ENCODE assay signal across 14 cellular contexts in genomic region chr7:44382459-44383300, GRCh38. TPM values are rescaled to one million over a fixed set of nuclear protein-coding genes. Genes with fewer than 3 reads are reported as not detected.
DNase-seq lines count a peak whose midpoint lies in the region; ATAC-seq and TF ChIP-seq lines count a peak whose summit lies in the region.
"Had no signal": no experiment of that assay in that cellular context is flagged by ENCODE, and none has a peak within 500 bp of the region (broad histone marks: within the 10 kb centered on the region; RNA-seq: fewer than 3 reads in every experiment).

No MANE protein-coding gene starts in this region.

- WGBS in IMR-90 (ENCODE audit: extremely low coverage in 2 of 2, insufficient read length in 1 of 2), 2 experiments, result no CpG with 5 or more reads among the region's 13 CpGs

- POLR2A ChIA-PET in IMR-90 (lab: Charles Lee; ENCODE audit: unreplicated experiment), result no interaction called here

- H2BK20ac ChIP-seq in IMR-90 (ENCODE audit: low read depth, low read length), result peak overlapping the region; percentile 82

- TF ChIP-seq POLR2A in IMR-90 (IDR thresholded peaks at IDR 0.05; ENCODE audit: low read depth, low read length), result no peak

- no peak for ATAC-seq in IMR-90 (ENCODE audit: low read depth)
- ATAC-seq in GM21528 (IDR thresholded peaks at IDR 0.05; ENCODE audit: low FRiP score, unreplicated experiment), result no peak
- ATAC-seq in HG02588 (IDR thresholded peaks at IDR 0.05; ENCODE audit: unreplicated experiment), result no peak
- ATAC-seq: naive thymus-derived CD4-positive, alpha-beta T cell had no signal

- H4K5ac ChIP-seq in IMR-90 (ENCODE audit: low read depth, low read length), result peak overlapping the region; percentile 11; the same call in 1 of the 2 replicates

- H2AK9ac ChIP-seq in IMR-90 (replicated peaks; ENCODE audit: low read depth, low read length, poor library complexity), result peak overlapping the region; percentile 17

- H3K4ac ChIP-seq in IMR-90 (ENCODE audit: low read depth, low read length), result peak overlapping the region; percentile 97

- no peaks in the 10 kb centered on the region for H3K9me3 ChIP-seq in IMR-90 (ENCODE audit: control insufficient read depth, insufficient read depth, low read length)
- H3K9me3 ChIP-seq in skeletal muscle tissue (ENCODE audit: control insufficient read depth in 3 of 3, low read length in 3 of 3), result no peaks in the 10 kb centered on the region
- H3K9me3 ChIP-seq: SJSA1 had no signal

- peak overlapping the region; percentile 26; the same call in 1 of the 2 replicates for H3K18ac ChIP-seq in IMR-90 (ENCODE audit: low read depth, low read length)

- TF ChIP-seq CTCF in IMR-90 (conservative IDR thresholded peaks at IDR 0.05; ENCODE audit: low read depth, low read length), result no peak
- no peak for TF ChIP-seq CTCF in choroid plexus epithelial cell (conservative IDR thresholded peaks at IDR 0.05; ENCODE audit: low read depth, low read length)

- peaks cover 0 to 76% of the 10 kb centered on the region in 2 experiments; a peak in 2 of 4 replicates for H3K79me1 ChIP-seq in IMR-90 (ENCODE audit: low read depth in 1 of 2, low read length in 2 of 2)

- H3K4me2 ChIP-seq in IMR-90 (ENCODE audit: low read depth, low read length), result no peak overlapping the region

- peak overlapping the region; percentile 96 for H2BK120ac ChIP-seq in IMR-90 (ENCODE audit: low read depth, low read length)

- no peak for TF ChIP-seq RAD21 in IMR-90 (IDR thresholded peaks at IDR 0.05; ENCODE audit: low read length)

- peaks cover 9% of the 10 kb centered on the region; the same call in 1 of the 2 replicates for H4K20me1 ChIP-seq in IMR-90 (ENCODE audit: insufficient read depth, low read length)

- peak overlapping the region; percentile 24; the same call in 1 of the 2 replicates for H3K27ac ChIP-seq in IMR-90 (ENCODE audit: insufficient read depth, low read length)
- H3K27ac ChIP-seq in skeletal muscle tissue (ENCODE audit: low read depth, low read length), result peak overlapping the region; percentile 41

- H2AFZ ChIP-seq in IMR-90 (replicated peaks; ENCODE audit: low read length, poor library complexity), result no peak overlapping the region

- intact Hi-C loops in IMR-90 (cut with micrococcal nuclease), result no loop called here

- H3K9ac ChIP-seq in IMR-90 (ENCODE audit: low read depth, low read length) (no peak overlapping the region), skeletal muscle tissue (ENCODE audit: low read depth in 1 of 3, low read length in 3 of 3) (peak overlapping the region in 2 of 3 donors; percentile 15 to 54)

- dilution Hi-C loops in IMR-90 (cut with HindIII; ENCODE audit: low sequenced_read_pairs, unreplicated experiment), result no loop called here

- 0 out of 2 replicates have a peak overlapping the region, but pooled peaks have one; percentile 47 for H3K56ac ChIP-seq in IMR-90 (ENCODE audit: extremely low read depth, insufficient read depth, low read length)

- peak overlapping the region; percentile 58 to 72; a peak in 3 of 4 replicates for H4K8ac ChIP-seq in IMR-90 (ENCODE audit: low read depth in 2 of 2, low read length in 2 of 2)

- BruUV-seq in IMR-90 (replicated peaks; lab: Mats Ljungman, UMichigan), result no TSS peak

- H3K27me3 ChIP-seq in IMR-90 (ENCODE audit: control insufficient read depth, insufficient read depth, low read length), result no peaks in the 10 kb centered on the region
- no peaks in the 10 kb centered on the region for H3K27me3 ChIP-seq in skeletal muscle tissue (ENCODE audit: control insufficient read depth in 3 of 3, insufficient read depth in 3 of 3, low read length in 3 of 3)
- H3K27me3 ChIP-seq: SJSA1 had no signal

- DNase-seq in IMR-90, result peak; percentile 43
- DNase-seq in choroid plexus epithelial cell (ENCODE audit: low read depth), result peak; percentile 34
- peak in 32 of 51 donors; percentile 31 to 84 (median 59) for DNase-seq in hypothalamus (lab: John Stamatoyannopoulos, UW)
- DNase-seq in activated gamma-delta T cell treated with Interleukin-2 at 50 U/mL for 16 hours, result no peak
- DNase-seq in NCI-H345 treated with DMSO at 0.1 percent for 48 hours (lab: John Stamatoyannopoulos, UW; ENCODE audit: unreplicated experiment), result no peak
- DNase-seq: activated CD4-positive, alpha-beta T cell treated with anti-CD3 and anti-CD28 coated beads for 1 hour; activated effector memory CD4-positive, alpha-beta T cell treated with Interleukin-2 at 50 U/mL for 16 hours; effector memory CD4-positive, alpha-beta T cell; naive thymus-derived CD4-positive, alpha-beta T cell; NCI-H1092 had no signal

- no peak overlapping the region for H3K4me3 ChIP-seq in IMR-90 (ENCODE audit: insufficient read depth, low read depth, low read length)
- H3K4me3 ChIP-seq in choroid plexus epithelial cell (ENCODE audit: low read depth, low read length), result no peak overlapping the region
- H3K4me3 ChIP-seq in skeletal muscle tissue (ENCODE audit: low read length in 3 of 3), result no peak overlapping the region
- H3K4me3 ChIP-seq: SJSA1 had no signal

- H2AK5ac ChIP-seq in IMR-90 (ENCODE audit: low read depth, low read length), result peak overlapping the region; percentile 82

- in situ Hi-C loops in IMR-90 (cut with MboI; ENCODE audit: low sequenced_read_pairs), result no loop called here

- H3K36me3 ChIP-seq in IMR-90 (ENCODE audit: control insufficient read depth, insufficient read depth, low read length) (peaks cover 27% of the 10 kb centered on the region), skeletal muscle tissue (ENCODE audit: control insufficient read depth in 3 of 3, insufficient read depth in 3 of 3, low read length in 3 of 3) (peaks cover 26 to 35% (median 29%) of the 10 kb centered on the region in 3 donors)

- CTCF ChIA-PET in IMR-90 (lab: Yijun Ruan, JAX), result interaction anchor here (0.7 to 1.0 kb wide), 2 partner anchors 54 to 183 kb away, joined by 3 to 5 read pairs; no protein-coding TSS in a partner anchor

- H2BK15ac ChIP-seq in IMR-90 (ENCODE audit: low read depth, low read length), result peak overlapping the region; percentile 76; the same call in 2 of the 3 replicates

- H2BK5ac ChIP-seq in IMR-90 (ENCODE audit: low read depth, low read length, poor library complexity, severe bottlenecking), result peak overlapping the region; percentile 69

- peak overlapping the region; percentile 93 for H3K14ac ChIP-seq in IMR-90 (replicated peaks; ENCODE audit: low read depth, low read length)

- H4K91ac ChIP-seq in IMR-90 (ENCODE audit: insufficient read depth, low read depth, low read length), result peak overlapping the region; percentile 77

- peaks cover 83% of the 10 kb centered on the region for H3K9me1 ChIP-seq in IMR-90 (ENCODE audit: insufficient read depth, low read length)

- peak overlapping the region; percentile 53 for H3K23ac ChIP-seq in IMR-90 (ENCODE audit: low read depth, low read length)

- H3K4me1 ChIP-seq in IMR-90 (ENCODE audit: control insufficient read depth, insufficient read depth, low read length), result peaks cover 58% of the 10 kb centered on the region
- peaks cover 43 to 53% (median 45%) of the 10 kb centered on the region in 3 donors for H3K4me1 ChIP-seq in skeletal muscle tissue (ENCODE audit: control insufficient read depth in 3 of 3, insufficient read depth in 3 of 3, low read length in 3 of 3)

TF ChIP-seq in IMR-90, 13 proteins besides CTCF, POLR2A, EP300 and RAD21:
- TF ChIP-seq NFE2L2 (IDR thresholded peaks at IDR 0.05; ENCODE audit: low read depth, low read length) (no peak), RFX5 (IDR thresholded peaks at IDR 0.05; ENCODE audit: low read depth, low read length) (no peak), USF2 (IDR thresholded peaks at IDR 0.05; ENCODE audit: low read depth, low read length) (0 out of 2 replicates have a peak, but pooled peaks have one; percentile 10), BHLHE40 (IDR thresholded peaks at IDR 0.05; ENCODE audit: low read depth, low read length) (no peak), MAZ (IDR thresholded peaks at IDR 0.05; ENCODE audit: borderline replicate concordance, low read depth, low read length) (0 out of 2 replicates have a peak, but pooled peaks have one; percentile 12)

RNA-seq across cellular contexts. Expression of gene CAMK2B, which starts 57.3 kb away (rescaled TPM):
- total RNA-seq in IMR-90 (2012; rRNA removed) (0.18 and 0.28 TPM in 2 replicates), skeletal muscle tissue (4.7 TPM)
- 0.14 and 0.36 TPM in 2 replicates for polyA plus RNA-seq in IMR-90 (2012; rRNA removed)
- 0.11 and 0.74 TPM in 2 replicates for polyA plus RNA-seq in IMR-90 (2012; cell fraction: cytosol; rRNA removed)
- 0.57 and 1.0 TPM in 2 replicates for polyA plus RNA-seq in IMR-90 (2012; cell fraction: nucleus; rRNA removed; ENCODE audit: low replicate concordance)
- total RNA-seq: SJSA1 had no signal
- polyA plus RNA-seq: naive thymus-derived CD4-positive, alpha-beta T cell had no signal

Comparison
In these comparisons a context has a peak if more than half of its experiments do, and no peak if none do; other contexts are left out.
1. DNase-seq: peak in IMR-90 (single experiment), choroid plexus epithelial cell (single experiment) and hypothalamus (32 of 51); none in activated gamma-delta T cell treated with Interleukin-2 at 50 U/mL for 16 hours (single experiment) and NCI-H345 treated with DMSO at 0.1 percent for 48 hours (single experiment).